Comparison of ENCODE assay signal across 14 cellular contexts in the genomic region with DNA sequence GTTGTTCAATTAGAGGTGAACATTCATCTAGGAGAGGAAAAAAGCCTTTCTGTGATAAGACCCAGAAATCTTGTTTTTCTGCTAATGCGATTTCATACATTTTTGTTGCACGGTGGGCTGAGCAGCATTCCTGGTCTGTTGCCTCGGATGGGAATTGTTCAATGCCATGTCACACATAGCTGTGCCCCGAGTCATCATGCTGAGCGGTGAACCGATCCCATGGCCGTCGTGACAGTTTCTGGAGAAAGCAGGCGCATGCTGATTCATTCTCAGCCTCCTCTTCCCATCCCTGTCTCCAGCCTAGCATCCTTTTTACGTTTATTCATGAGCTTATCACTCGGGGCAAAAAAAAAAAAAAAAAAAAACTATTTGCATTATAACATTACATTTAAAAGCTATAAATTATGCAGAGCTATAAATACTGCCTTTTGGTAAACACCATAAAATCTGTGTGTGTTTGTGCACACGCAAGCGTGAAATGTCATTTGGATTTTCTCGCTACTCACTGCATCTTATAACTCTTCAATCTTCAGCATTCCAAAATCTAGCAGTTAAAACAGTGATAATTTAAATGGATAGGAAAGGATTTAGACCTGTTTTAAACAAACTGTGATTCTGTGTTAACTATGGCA. TPM values are rescaled to one million over a fixed set of nuclear protein-coding genes. Genes with fewer than 3 reads are reported as not detected.
A peak's percentile ranks its signal among the peaks of the same experiment; 100 is the strongest.
DNase-seq lines count a peak whose midpoint lies in the region; ATAC-seq and TF ChIP-seq lines count a peak whose summit lies in the region.
"Had no signal": no experiment of that assay in that cellular context is flagged by ENCODE, and none has a peak within 500 bp of the region (broad histone marks: within the 10 kb centered on the region; RNA-seq: fewer than 3 reads in every experiment).

No MANE protein-coding gene starts in this region.

- WGBS in mesendoderm (ENCODE audit: extremely low coverage, insufficient coverage, low lambda C conversion rate): no CpG with 5 or more reads among the region's 14 CpGs
- WGBS in aorta, 2 donors: 29 to 34% methylated on average over 14 of the region's 14 CpGs
- WGBS in right cardiac atrium: 58% methylated on average over 14 of the region's 14 CpGs

- no peak overlapping the region for H3K56ac ChIP-seq in mesendoderm (ENCODE audit: low read length)

- no peak overlapping the region for H3K23ac ChIP-seq in mesendoderm (ENCODE audit: low read length)

- H3K9me3 Mint-ChIP-seq in chondrocyte (ENCODE audit: low read depth): no peaks in the 10 kb centered on the region
- H3K9me3 Mint-ChIP-seq: activated T-cell treated with anti-CD3 and anti-CD28 coated beads, Interleukin-2, amount 50 U/mL, for 24 hours; immature natural killer cell; T-helper 2 cell treated with Interferon-gamma antibody and Interleukin-4, amounts not matched to agents 5 μg/mL and 100 μg/mL, for 36 hours had no signal

- ATAC-seq in aorta (ENCODE audit: low FRiP score) (no peak), right cardiac atrium (no peak)

- H3K4ac ChIP-seq in mesendoderm (ENCODE audit: low read depth, low read length): no peak overlapping the region

- intact Hi-C loops in aorta (cut with DNase I) (loop anchor here in 1 of 2 donors (10.0 kb wide), 1 partner anchor 357 kb away; no protein-coding TSS in a partner anchor), right cardiac atrium (cut with DNase I) (loop anchor here in 2 of 4 donors (10.0 kb wide), 3 partner anchors 137 to 367 kb away; no protein-coding TSS in a partner anchor)

- no peaks in the 10 kb centered on the region for H3K79me2 ChIP-seq in mesendoderm (ENCODE audit: control insufficient read depth, insufficient read depth, low read length)
- H3K79me2 ChIP-seq: parathyroid adenoma had no signal

- H3K4me2 ChIP-seq in mesendoderm (ENCODE audit: low read length): no peak overlapping the region

- H3K27me3 Mint-ChIP-seq in chondrocyte (ENCODE audit: low read depth): peaks cover 18% of the 10 kb centered on the region

- H3K9me3 ChIP-seq in aorta (ENCODE audit: control insufficient read depth, low read length) (no peaks in the 10 kb centered on the region), right cardiac atrium (ENCODE audit: control insufficient read depth, low read length) (no peaks in the 10 kb centered on the region)

- H4K8ac ChIP-seq in mesendoderm (ENCODE audit: low read depth, low read length): no peak overlapping the region

- no peak overlapping the region for H4K5ac ChIP-seq in mesendoderm (ENCODE audit: low read length)

- H3K79me1 ChIP-seq in mesendoderm (ENCODE audit: low read length): no peaks in the 10 kb centered on the region

- H2BK120ac ChIP-seq in mesendoderm (ENCODE audit: low read depth, low read length): no peak overlapping the region

- no peak for TF ChIP-seq CTCF in chondrocyte (IDR thresholded peaks at IDR 0.05)

- no peak overlapping the region for H2AK5ac ChIP-seq in mesendoderm (ENCODE audit: low read length)

- H2BK5ac ChIP-seq in mesendoderm (ENCODE audit: low read length): no peak overlapping the region

- H3K27me3 ChIP-seq in mesendoderm (ENCODE audit: insufficient read depth, low read length, poor library complexity): no peaks in the 10 kb centered on the region
- H3K27me3 ChIP-seq in aorta (ENCODE audit: control insufficient read depth in 1 of 2, insufficient read depth in 2 of 2, low read length in 1 of 2): no peaks in the 10 kb centered on the region
- H3K27me3 ChIP-seq in right cardiac atrium (ENCODE audit: control insufficient read depth, insufficient read depth): no peaks in the 10 kb centered on the region

- no peak overlapping the region for H3K18ac ChIP-seq in mesendoderm (ENCODE audit: low read length)

- H3K4me3 Mint-ChIP-seq in chondrocyte (ENCODE audit: unreplicated experiment): no peak overlapping the region
- H3K4me3 Mint-ChIP-seq: activated T-cell treated with anti-CD3 and anti-CD28 coated beads, Interleukin-2, amount 50 U/mL, for 24 hours; immature natural killer cell; T-helper 2 cell treated with Interferon-gamma antibody and Interleukin-4, amounts not matched to agents 5 μg/mL and 100 μg/mL, for 36 hours had no signal

- H3K36me3 ChIP-seq in mesendoderm (ENCODE audit: control insufficient read depth, insufficient read depth, low read length) (no peaks in the 10 kb centered on the region), aorta (ENCODE audit: control insufficient read depth in 1 of 2, insufficient read depth in 2 of 2, low read length in 1 of 2) (no peaks in the 10 kb centered on the region)

- no peak overlapping the region for H3K9ac ChIP-seq in mesendoderm (ENCODE audit: low read length)
- H3K9ac ChIP-seq: parathyroid adenoma had no signal

- H3K27ac Mint-ChIP-seq in chondrocyte (ENCODE audit: unreplicated experiment): peak overlapping the region; percentile 55
- H3K27ac Mint-ChIP-seq: activated T-cell treated with anti-CD3 and anti-CD28 coated beads, Interleukin-2, amount 50 U/mL, for 24 hours; immature natural killer cell; T-helper 2 cell treated with Interferon-gamma antibody and Interleukin-4, amounts not matched to agents 5 μg/mL and 100 μg/mL, for 36 hours had no signal

- H2BK15ac ChIP-seq in mesendoderm (replicated peaks; ENCODE audit: low read depth): no peak overlapping the region

- H3K36me3 Mint-ChIP-seq in chondrocyte (ENCODE audit: low read depth): peaks cover 3% of the 10 kb centered on the region
- H3K36me3 Mint-ChIP-seq: immature natural killer cell had no signal

- H3K27ac ChIP-seq in mesendoderm (ENCODE audit: low read depth, low read length) (no peak overlapping the region), aorta (ENCODE audit: low read depth in 1 of 2, low read length in 2 of 2) (no peak overlapping the region), right cardiac atrium (ENCODE audit: low read length) (no peak overlapping the region)
- H3K27ac ChIP-seq: parathyroid adenoma had no signal

- peaks cover 17% of the 10 kb centered on the region for H3K4me1 Mint-ChIP-seq in chondrocyte (ENCODE audit: low read depth)

- DNase-seq in ELF-1 (ENCODE audit: low read depth, low spot score) (peak; percentile 65), NCI-H460 (ENCODE audit: extremely low read depth, low read depth) (peak; percentile 48), chondrocyte (ENCODE audit: low spot score) (no peak), mesendoderm (peak; percentile 95), aorta (no peak), right cardiac atrium (no peak), DMS 273 (lab: John Stamatoyannopoulos, UW; ENCODE audit: unreplicated experiment) (no peak), GOT3 (lab: John Stamatoyannopoulos, UW) (no peak)
- DNase-seq: activated T-cell treated with anti-CD3 and anti-CD28 coated beads, Interleukin-2, amount 50 U/mL, for 24 hours; DMS 273 treated with DMSO at 0.1 percent for 48 hours; immature natural killer cell; NCI-H345 had no signal

- H3K4me1 ChIP-seq in mesendoderm (ENCODE audit: control insufficient read depth, low read depth, low read length) (no peaks in the 10 kb centered on the region), aorta (ENCODE audit: control insufficient read depth in 1 of 2, insufficient read depth in 2 of 2, low read length in 2 of 2) (no peaks in the 10 kb centered on the region), right cardiac atrium (ENCODE audit: control insufficient read depth, insufficient read depth, low read length) (peaks cover 1% of the 10 kb centered on the region)
- H3K4me1 ChIP-seq: parathyroid adenoma had no signal

- H3K4me3 ChIP-seq in mesendoderm (ENCODE audit: low read length) (no peak overlapping the region), aorta (ENCODE audit: low read length in 2 of 2) (no peak overlapping the region), right cardiac atrium (ENCODE audit: low read length) (no peak overlapping the region)

RNA-seq across cellular contexts. Expression of a gene that starts 58.9 kb away (rescaled TPM):
- 25.5 and 29.4 TPM in 2 replicates for total RNA-seq in NCI-H460 (2014; rRNA removed; shearing (Covaris generic))
- 23.8 and 36.7 TPM in 2 replicates for polyA plus RNA-seq in NCI-H460 (2014; cell fraction: nucleus; rRNA removed)
- 29.1 to 52.7 TPM (median 51.8 TPM) in 3 replicates for total RNA-seq in chondrocyte
- 18.6 TPM for polyA plus RNA-seq in mesendoderm (2013, experiment 1 of 2)
- polyA plus RNA-seq in mesendoderm (2013, experiment 2 of 2): 19.6 TPM
- total RNA-seq in aorta: 10 to 100 TPM; 64.4 to 82.8 TPM
- polyA plus RNA-seq in aorta: 10 to 100 TPM; 46.1 to 59.5 TPM
- total RNA-seq in right cardiac atrium: 100 to 1,000 TPM; 115 to 157 (median 141) TPM
- 125 TPM for polyA plus RNA-seq in right cardiac atrium

Comparison
In these comparisons a context has a peak if more than half of its experiments do, and no peak if none do; other contexts are left out.
1. DNase-seq: peak in ELF-1 (single experiment), NCI-H460 (single experiment) and mesendoderm (single experiment); none in chondrocyte (single experiment), aorta (0 of 2), right cardiac atrium (0 of 3), DMS 273 (single experiment) and GOT3 (single experiment).